8 cellular contexts compared by ENCODE assay signal in genomic region chr18:80154293-80154692, GRCh38. TPM values are rescaled to one million over a fixed set of nuclear protein-coding genes. Genes with fewer than 3 reads are reported as not detected.
DNase-seq lines count a peak whose midpoint lies in the region; ATAC-seq and TF ChIP-seq lines count a peak whose summit lies in the region.

No MANE protein-coding gene starts in this region.

- H2AFZ ChIP-seq in mammary epithelial cell (ENCODE audit: low read depth, low read length): no peak overlapping the region
- no peak overlapping the region for H2AFZ ChIP-seq in neural progenitor cell (replicated peaks)

- H4K20me1 ChIP-seq in mammary epithelial cell (ENCODE audit: insufficient read depth, low read length): no peaks in the 10 kb centered on the region
- H4K20me1 ChIP-seq in neural progenitor cell (ENCODE audit: low read depth): peaks cover 14% of the 10 kb centered on the region

- TF ChIP-seq CTCF in HEK293 (tag by site-specific recombination; IDR thresholded peaks at IDR 0.05) (0 out of 2 replicates have a peak, but pooled peaks have one; percentile 32), mammary epithelial cell (conservative IDR thresholded peaks at IDR 0.05 in 1 of 2, IDR thresholded peaks at IDR 0.05 in 1 of 2; ENCODE audit: extremely low read depth in 1 of 2, insufficient read depth in 1 of 2, low read depth in 1 of 2, low read length in 2 of 2) (peak; percentile 32 to 63), neural progenitor cell (IDR thresholded peaks at IDR 0.05) (peak; percentile 56)

- BruUV-seq in mammary epithelial cell (replicated peaks; lab: Mats Ljungman, UMichigan): no TSS peak

- no peaks in the 10 kb centered on the region for H3K9me3 Mint-ChIP-seq in activated naive CD4-positive, alpha-beta T cell treated with anti-CD3 and anti-CD28 coated beads for 36 hours
- H3K9me3 Mint-ChIP-seq in neural progenitor cell: no peaks in the 10 kb centered on the region

- POLR2A ChIA-PET in HEK293 (lab: Yijun Ruan, JAX): no interaction called here

- H3K27me3 ChIP-seq in mammary epithelial cell (ENCODE audit: insufficient read depth, low read length): no peaks in the 10 kb centered on the region
- no peaks in the 10 kb centered on the region for H3K27me3 ChIP-seq in neural progenitor cell

- H3K4me3 ChIP-seq in HEK293 (ENCODE audit: low read depth, low read length): no peak overlapping the region
- no peak overlapping the region for H3K4me3 ChIP-seq in mammary epithelial cell (replicated peaks in 1 of 3; ENCODE audit: insufficient read depth in 1 of 3, low read depth in 2 of 3, low read length in 3 of 3)
- H3K4me3 ChIP-seq in neural progenitor cell: no peak overlapping the region

- peaks cover 18% of the 10 kb centered on the region for H3F3A ChIP-seq in neural progenitor cell (ENCODE audit: low read depth)

- peaks cover 16% of the 10 kb centered on the region for H3K27me3 Mint-ChIP-seq in activated naive CD4-positive, alpha-beta T cell treated with anti-CD3 and anti-CD28 coated beads for 36 hours (ENCODE audit: low read depth)
- H3K27me3 Mint-ChIP-seq in neural progenitor cell (ENCODE audit: insufficient read depth, low read depth): no peaks in the 10 kb centered on the region

- H3K9me3 ChIP-seq in HEK293 (ENCODE audit: control insufficient read depth, insufficient read depth, low read depth, low read length): no peaks in the 10 kb centered on the region
- H3K9me3 ChIP-seq in mammary epithelial cell (replicated peaks; ENCODE audit: insufficient read depth, low read length): no peaks in the 10 kb centered on the region
- H3K9me3 ChIP-seq in neural progenitor cell (ENCODE audit: low read depth): no peaks in the 10 kb centered on the region

- H3K27ac ChIP-seq in HEK293 (ENCODE audit: extremely low read depth, low read depth, low read length) (no peak overlapping the region), mammary epithelial cell (ENCODE audit: insufficient read depth, low read depth, low read length) (no peak overlapping the region), neural progenitor cell (no peak overlapping the region)

- H3K79me2 ChIP-seq in mammary epithelial cell (ENCODE audit: insufficient read depth, low read length) (peaks cover 26% of the 10 kb centered on the region), neural progenitor cell (ENCODE audit: low read depth) (no peaks in the 10 kb centered on the region)

- no peak overlapping the region for H3K9ac ChIP-seq in mammary epithelial cell (ENCODE audit: insufficient read depth, low read length)
- no peak overlapping the region for H3K9ac ChIP-seq in neural progenitor cell

- H3K4me2 ChIP-seq in mammary epithelial cell (ENCODE audit: insufficient read depth, low read depth, low read length) (no peak overlapping the region), neural progenitor cell (no peak overlapping the region)

- CTCF ChIA-PET in activated naive CD4-positive, alpha-beta T cell treated with anti-CD3 and anti-CD28 coated beads for 36 hours (lab: Charles Lee): interaction anchor here (0.8 to 6.7 kb wide), 2 partner anchors 101 to 114 kb away, joined by 4 to 43 read pairs; no protein-coding TSS in a partner anchor
- CTCF ChIA-PET in HEK293 (lab: Yijun Ruan, JAX) (interaction anchor here (0.6 to 2.0 kb wide), 6 partner anchors 12 to 114 kb away, joined by 3 to 7 read pairs (median 3); no protein-coding TSS in a partner anchor), mammary epithelial cell (lab: Charles Lee; ENCODE audit: low non-redundant PET) (no interaction called here)

- intact Hi-C loops in activated naive CD4-positive, alpha-beta T cell treated with anti-CD3 and anti-CD28 coated beads for 36 hours (cut with micrococcal nuclease): loop anchor here (2.0 to 10.0 kb wide), 2 partner anchors 171 to 779 kb away; no protein-coding TSS in a partner anchor
- intact Hi-C loops in mammary epithelial cell (cut with micrococcal nuclease): loop anchor here (1.0 to 10.0 kb wide), 3 partner anchors 189 to 774 kb away; partner anchors contain the start of genes HSBP1L1 and KCNG2
- intact Hi-C loops in Right ventricle myocardium inferior (cut with DNase I): no loop called here

- 93% methylated on average over 6 of the region's 6 CpGs for WGBS in mammary epithelial cell (ENCODE audit: low coverage, missing lambda C conversion rate)

- DNase-seq in activated naive CD4-positive, alpha-beta T cell treated with anti-CD3 and anti-CD28 coated beads for 36 hours: peak; percentile 64
- DNase-seq in activated naive CD4-positive, alpha-beta T cell treated with anti-CD3 and anti-CD28 coated beads, Interleukin-2, amount 50 U/mL, for 16 hours: no peak
- DNase-seq in NCI-H69 (lab: John Stamatoyannopoulos, UW) (peak; percentile 59), mammary epithelial cell (no peak), neural progenitor cell (ENCODE audit: low spot score) (peak; percentile 47), globus pallidus (ENCODE audit: low spot score) (no peak), Right ventricle myocardium inferior (ENCODE audit: missing footprints) (no peak)

- dilution Hi-C loops in mammary epithelial cell (cut with HindIII; ENCODE audit: low sequenced_read_pairs): no loop called here

- H3K36me3 Mint-ChIP-seq in activated naive CD4-positive, alpha-beta T cell treated with anti-CD3 and anti-CD28 coated beads for 36 hours (ENCODE audit: low read depth): no peaks in the 10 kb centered on the region
- peaks cover 14% of the 10 kb centered on the region for H3K36me3 Mint-ChIP-seq in neural progenitor cell

- peaks cover 3% of the 10 kb centered on the region for H3K4me1 Mint-ChIP-seq in activated naive CD4-positive, alpha-beta T cell treated with anti-CD3 and anti-CD28 coated beads for 36 hours (ENCODE audit: low read depth)
- peaks cover 2% of the 10 kb centered on the region for H3K4me1 Mint-ChIP-seq in neural progenitor cell

- H3K4me1 ChIP-seq in HEK293 (ENCODE audit: control insufficient read depth, insufficient read depth, low read length): no peaks in the 10 kb centered on the region
- H3K4me1 ChIP-seq in mammary epithelial cell (ENCODE audit: insufficient read depth, low read length): peaks cover under 1% of the 10 kb centered on the region
- no peaks in the 10 kb centered on the region for H3K4me1 ChIP-seq in neural progenitor cell

- in situ Hi-C loops in mammary epithelial cell (cut with MboI; ENCODE audit: low sequenced_read_pairs in 2 of 2): no loop called here

- H3K36me3 ChIP-seq in HEK293 (ENCODE audit: control insufficient read depth in 2 of 2, insufficient read depth in 1 of 2, low read length in 2 of 2): peaks cover 3 to 21% of the 10 kb centered on the region in 2 experiments; a peak in 2 of 3 replicates
- peaks cover 6% of the 10 kb centered on the region for H3K36me3 ChIP-seq in mammary epithelial cell (ENCODE audit: insufficient read depth, low read length)
- H3K36me3 ChIP-seq in neural progenitor cell: no peaks in the 10 kb centered on the region

- ATAC-seq in Right ventricle myocardium inferior: no peak

- no peak overlapping the region for H3K4me3 Mint-ChIP-seq in activated naive CD4-positive, alpha-beta T cell treated with anti-CD3 and anti-CD28 coated beads for 36 hours
- no peak overlapping the region for H3K4me3 Mint-ChIP-seq in neural progenitor cell

- no peak overlapping the region for H3K27ac Mint-ChIP-seq in activated naive CD4-positive, alpha-beta T cell treated with anti-CD3 and anti-CD28 coated beads for 36 hours
- H3K27ac Mint-ChIP-seq in neural progenitor cell: no peak overlapping the region

TF ChIP-seq in HEK293, 187 proteins besides CTCF, POLR2A, EP300 and RAD21:
- TF ChIP-seq ZNF549 (tag by site-specific recombination; IDR thresholded peaks at IDR 0.05): peak; percentile 25; the same call in 1 of the 2 replicates
- no peak for TF ChIP-seq ZNF248 (tag by site-specific recombination; IDR thresholded peaks at IDR 0.05)

RNA-seq across cellular contexts. Expression of gene ADNP2, which starts 45.2 kb away (rescaled TPM):
- total RNA-seq in activated naive CD4-positive, alpha-beta T cell treated with anti-CD3 and anti-CD28 coated beads for 36 hours: 10 to 100 TPM; 16.8 to 18.0 TPM
- total RNA-seq in mammary epithelial cell (10 to 100 TPM; 21.5 to 27.2 TPM), neural progenitor cell (ENCODE audit: low replicate concordance) (52.4 and 72.4 TPM in 2 replicates), Right ventricle myocardium inferior (7.4 TPM)
- 9.1 TPM for polyA plus RNA-seq in mammary epithelial cell
- polyA minus RNA-seq in mammary epithelial cell: 22.7 TPM

Comparison
In these comparisons a context has a peak if more than half of its experiments do, and no peak if none do; other contexts are left out.
1. DNase-seq: peak in activated naive CD4-positive, alpha-beta T cell treated with anti-CD3 and anti-CD28 coated beads for 36 hours (single experiment), NCI-H69 (single experiment) and neural progenitor cell (single experiment); none in activated naive CD4-positive, alpha-beta T cell treated with anti-CD3 and anti-CD28 coated beads, Interleukin-2, amount 50 U/mL, for 16 hours (single experiment), mammary epithelial cell (single experiment), globus pallidus (single experiment) and Right ventricle myocardium inferior (single experiment).
2. Peak in every context shown above with its lines, with median percentiles within 50 percentile points of each other: CTCF ChIP-seq.